8 cellular contexts compared by ENCODE assay signal in the genomic region with DNA sequence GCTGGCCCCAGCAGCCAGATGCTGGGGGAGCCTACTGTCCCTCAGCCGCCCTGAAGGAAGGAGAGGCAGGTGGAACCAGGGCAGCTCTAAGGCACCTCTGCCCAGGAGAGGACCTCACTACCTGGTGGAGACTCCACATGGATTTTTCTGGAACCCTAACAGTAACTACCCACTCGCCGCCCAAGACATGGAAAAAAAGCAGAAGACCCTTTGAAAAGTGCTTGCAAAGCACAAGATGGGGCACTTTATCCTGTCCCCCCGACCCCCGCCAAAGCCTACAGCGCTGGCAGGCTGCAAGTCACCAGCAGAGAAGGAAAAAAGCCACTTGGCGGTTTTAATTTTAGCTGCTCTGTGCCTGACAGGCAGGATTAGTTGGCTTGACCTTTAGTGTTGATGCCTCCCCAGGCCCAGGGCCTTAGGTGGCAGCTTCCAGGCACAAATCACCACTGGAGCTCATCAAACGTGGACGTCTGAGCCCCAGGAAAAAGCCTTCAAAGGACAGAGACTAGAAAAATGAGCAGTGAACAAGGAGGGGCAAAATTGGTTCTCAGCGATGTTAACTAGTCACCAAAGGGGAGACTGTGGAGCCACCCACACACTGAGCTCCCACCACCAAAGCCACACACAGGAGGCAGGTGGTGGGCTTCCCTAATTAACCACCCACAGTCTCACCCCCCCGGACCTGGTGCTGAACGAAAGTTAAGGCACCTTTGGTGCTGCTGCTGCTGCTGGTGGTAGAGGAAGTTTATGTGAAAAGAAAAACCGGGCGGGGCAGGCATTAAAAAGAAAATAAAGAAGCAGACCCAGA. TPM values are rescaled to one million over a fixed set of nuclear protein-coding genes. Genes with fewer than 3 reads are reported as not detected.
DNase-seq lines count a peak whose midpoint lies in the region; ATAC-seq and TF ChIP-seq lines count a peak whose summit lies in the region.

No MANE protein-coding gene starts in this region.

- no peaks in the 10 kb centered on the region for H3K9me3 Mint-ChIP-seq in activated CD4-positive, alpha-beta memory T cell treated with anti-CD3 and anti-CD28 coated beads for 36 hours

- TF ChIP-seq CTCF in GM20000 (IDR thresholded peaks at IDR 0.05; ENCODE audit: extremely low read depth, missing control alignments) = no peak
- TF ChIP-seq CTCF in esophagus muscularis mucosa (IDR thresholded peaks at IDR 0.05) = no peak

- H3K4me3 ChIP-seq in esophagus muscularis mucosa (no peak overlapping the region), skin epidermis (no peak overlapping the region)

- TF ChIP-seq POLR2A in esophagus muscularis mucosa (IDR thresholded peaks at IDR 0.05; ENCODE audit: low read depth) = no peak

- no peak for ATAC-seq in HG03565 (IDR thresholded peaks at IDR 0.05; ENCODE audit: unreplicated experiment)

- H3K27me3 Mint-ChIP-seq in activated CD4-positive, alpha-beta memory T cell treated with anti-CD3 and anti-CD28 coated beads for 36 hours = no peaks in the 10 kb centered on the region

- peak overlapping the region; percentile 80 for H3K27ac Mint-ChIP-seq in activated CD4-positive, alpha-beta memory T cell treated with anti-CD3 and anti-CD28 coated beads for 36 hours

- CTCF ChIA-PET in activated CD4-positive, alpha-beta memory T cell treated with anti-CD3 and anti-CD28 coated beads for 36 hours (lab: Charles Lee) = interaction anchor here (0.7 to 2.4 kb wide), 6 partner anchors 11 to 75 kb away, joined by 3 to 15 read pairs (median 4); a partner anchor contains a TSS

- POLR2A ChIA-PET in activated CD4-positive, alpha-beta memory T cell treated with anti-CD3 and anti-CD28 coated beads for 36 hours (lab: Charles Lee) = interaction anchor here (1.0 to 2.4 kb wide), 7 partner anchors 9 to 20 kb away, joined by 3 to 9 read pairs (median 3); a partner anchor contains a TSS

- H3K9me3 ChIP-seq in esophagus muscularis mucosa = no peaks in the 10 kb centered on the region

- peaks cover 71 to 97% (median 93%) of the 10 kb centered on the region in 4 donors for H3K4me1 ChIP-seq in esophagus muscularis mucosa

- TF ChIP-seq EP300 in esophagus muscularis mucosa (IDR thresholded peaks at IDR 0.05) = no peak

- intact Hi-C loops in activated CD4-positive, alpha-beta memory T cell treated with anti-CD3 and anti-CD28 coated beads for 36 hours (cut with micrococcal nuclease) = loop anchor here (2.0 kb wide), 1 partner anchor 19 kb away; a partner anchor contains a TSS
- intact Hi-C loops in esophagus muscularis mucosa (cut with DNase I) = no loop called here

- H3K36me3 Mint-ChIP-seq in activated CD4-positive, alpha-beta memory T cell treated with anti-CD3 and anti-CD28 coated beads for 36 hours = peaks cover 59% of the 10 kb centered on the region

- no peaks in the 10 kb centered on the region for H3K27me3 ChIP-seq in esophagus muscularis mucosa

- 43% methylated on average over 14 of the region's 14 CpGs for WGBS in esophagus muscularis mucosa

- H3K27ac ChIP-seq in esophagus muscularis mucosa (replicated peaks in 1 of 4) (peak overlapping the region; percentile 85 to 92 (median 87)), skin epidermis (peak overlapping the region in 15 of 21 experiments; percentile 2 to 75 (median 54))

- no peak overlapping the region for H3K4me3 Mint-ChIP-seq in activated CD4-positive, alpha-beta memory T cell treated with anti-CD3 and anti-CD28 coated beads for 36 hours

- peak; percentile 16 for DNase-seq in GM20000 (ENCODE audit: low spot score)
- peak; percentile 50 for DNase-seq in activated CD4-positive, alpha-beta memory T cell treated with anti-CD3 and anti-CD28 coated beads for 36 hours
- no peak for DNase-seq in esophagus muscularis mucosa (ENCODE audit: extremely low spot score)
- DNase-seq in SKM-1 (lab: John Stamatoyannopoulos, UW; ENCODE audit: unreplicated experiment) = no peak
- no peak for DNase-seq in dedifferentiated amniotic fluid mesenchymal stem cell (ENCODE audit: extremely low spot score)
- DNase-seq in NCI-H748 (lab: John Stamatoyannopoulos, UW; ENCODE audit: unreplicated experiment) = no peak

- H3K4me1 Mint-ChIP-seq in activated CD4-positive, alpha-beta memory T cell treated with anti-CD3 and anti-CD28 coated beads for 36 hours (ENCODE audit: low read depth) = peaks cover 75% of the 10 kb centered on the region

- peaks cover 46 to 71% (median 66%) of the 10 kb centered on the region in 4 donors for H3K36me3 ChIP-seq in esophagus muscularis mucosa

RNA-seq across cellular contexts. Expression of a gene that starts 4.2 kb away (rescaled TPM):
- total RNA-seq in activated CD4-positive, alpha-beta memory T cell treated with anti-CD3 and anti-CD28 coated beads for 36 hours = 1 to 10 TPM in 1 of 2 experiments, under 1 TPM in 1; 0.94 to 1.6 TPM
- total RNA-seq in esophagus muscularis mucosa = 10 to 100 TPM; 18.4 to 57.2 (median 26.3) TPM

RNA-seq across cellular contexts. Expression of a gene that starts 14.3 kb away (rescaled TPM):
- 100 to 1,000 TPM; 323 to 328 TPM for total RNA-seq in activated CD4-positive, alpha-beta memory T cell treated with anti-CD3 and anti-CD28 coated beads for 36 hours
- total RNA-seq in esophagus muscularis mucosa = 100 to 1,000 TPM; 199 to 285 (median 234) TPM

RNA-seq across cellular contexts. Expression of a gene that starts 20.1 kb away (rescaled TPM):
- total RNA-seq in activated CD4-positive, alpha-beta memory T cell treated with anti-CD3 and anti-CD28 coated beads for 36 hours = 1 to 10 TPM; 7.5 to 8.2 TPM
- 10 to 100 TPM; 32.8 to 72.8 (median 34.9) TPM for total RNA-seq in esophagus muscularis mucosa

RNA-seq across cellular contexts. Expression of a gene that starts 39.0 kb away (rescaled TPM):
- total RNA-seq in activated CD4-positive, alpha-beta memory T cell treated with anti-CD3 and anti-CD28 coated beads for 36 hours = 10 to 100 TPM; 83.3 to 85.8 TPM
- total RNA-seq in esophagus muscularis mucosa = 10 to 100 TPM; 11.1 to 25.0 (median 17.1) TPM

RNA-seq across cellular contexts. Expression of a gene that starts 41.0 kb away (rescaled TPM):
- under 1 TPM; 0.31 to 0.41 TPM for total RNA-seq in activated CD4-positive, alpha-beta memory T cell treated with anti-CD3 and anti-CD28 coated beads for 36 hours
- total RNA-seq in esophagus muscularis mucosa = 10 to 100 TPM in 1 of 4 donors, 1 to 10 TPM in 3; 2.1 to 12.9 (median 4.3) TPM

Comparison
In these comparisons a context has a peak if more than half of its experiments do, and no peak if none do; other contexts are left out.
1. DNase-seq: peak in GM20000 (single experiment) and activated CD4-positive, alpha-beta memory T cell treated with anti-CD3 and anti-CD28 coated beads for 36 hours (single experiment); none in esophagus muscularis mucosa (single experiment), SKM-1 (single experiment), dedifferentiated amniotic fluid mesenchymal stem cell (single experiment) and NCI-H748 (single experiment).
2. RNA of a gene that starts 4.2 kb away (total RNA-seq): 18.4 to 57.2 TPM in esophagus muscularis mucosa; 0.94 to 1.6 TPM in activated CD4-positive, alpha-beta memory T cell treated with anti-CD3 and anti-CD28 coated beads for 36 hours; every median in the first group is over 4 times any median in the second.